ENCODE assay signal across 22 cellular contexts in the genomic region with DNA sequence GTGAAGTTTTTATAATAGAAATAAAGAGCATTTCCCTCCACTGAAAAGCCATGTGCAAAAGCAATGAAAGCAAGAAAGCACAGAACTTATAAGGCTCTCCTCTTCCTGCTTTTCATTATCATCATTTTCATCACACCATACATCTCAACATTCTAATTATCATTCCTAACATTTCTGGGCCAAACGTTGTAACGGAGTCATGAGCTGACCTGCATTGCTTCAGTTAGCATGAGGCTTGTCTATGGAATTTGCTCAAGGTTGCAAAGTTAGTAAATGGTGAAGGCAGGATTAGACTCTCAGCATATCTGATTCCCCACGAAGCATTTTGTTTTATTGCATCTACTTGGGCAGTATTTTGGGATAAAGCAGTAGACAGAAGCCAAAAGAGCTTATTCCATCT. TPM values are rescaled to one million over a fixed set of nuclear protein-coding genes. Genes with fewer than 3 reads are reported as not detected.
DNase-seq lines count a peak whose midpoint lies in the region; ATAC-seq, FAIRE-seq and TF ChIP-seq lines count a peak whose summit lies in the region.
"Had no signal": no experiment of that assay in that cellular context is flagged by ENCODE, and none has a peak within 500 bp of the region (broad histone marks: within the 10 kb centered on the region; RNA-seq: fewer than 3 reads in every experiment).

No MANE protein-coding gene starts in this region.

- H3K36me3 ChIP-seq in BJ (ENCODE audit: control insufficient read depth, insufficient read depth, low read length) (no peaks in the 10 kb centered on the region), small intestine (ENCODE audit: control insufficient read depth in 2 of 2, insufficient read depth in 2 of 2, low read length in 2 of 2) (peaks cover 0 to 5% of the 10 kb centered on the region in 2 donors), pancreas (no peaks in the 10 kb centered on the region)

- peaks cover 4 to 5% of the 10 kb centered on the region in 2 donors for H3K4me1 ChIP-seq in small intestine (ENCODE audit: control insufficient read depth in 2 of 2, insufficient read depth in 1 of 2, low read depth in 1 of 2, low read length in 1 of 2)
- H3K4me1 ChIP-seq in pancreas, result peaks cover 0 to 3% (median 0%) of the 10 kb centered on the region in 3 donors
- H3K4me1 ChIP-seq: foreskin keratinocyte had no signal

- TF ChIP-seq CTCF in BJ (IDR thresholded peaks at IDR 0.05; ENCODE audit: insufficient read depth, low read depth, low read length), result no peak
- TF ChIP-seq CTCF in pancreas (IDR thresholded peaks at IDR 0.05), result no peak

- peak overlapping the region in 1 of 2 donors; percentile 24 for H3K27ac ChIP-seq in small intestine (ENCODE audit: low read depth in 1 of 2, low read length in 1 of 2)
- no peak overlapping the region for H3K27ac ChIP-seq in pancreas
- H3K27ac ChIP-seq: foreskin keratinocyte, hepatocyte had no signal

- H3K27me3 ChIP-seq in BJ (ENCODE audit: control insufficient read depth, insufficient read depth, low read length) (no peaks in the 10 kb centered on the region), small intestine (ENCODE audit: control insufficient read depth in 2 of 2, insufficient read depth in 2 of 2, low read length in 2 of 2) (no peaks in the 10 kb centered on the region), pancreas (no peaks in the 10 kb centered on the region)
- H3K27me3 ChIP-seq: foreskin keratinocyte, hepatocyte had no signal

- DNase-seq in BJ (ENCODE audit: low read depth) (peak; percentile 12), HS-5 (ENCODE audit: low read depth) (peak; percentile 70), fibroblast of gingiva (ENCODE audit: low read depth) (peak; percentile 37), small intestine (peak; percentile 32), NCI-H345 treated with DMSO at 0.1 percent for 48 hours (lab: John Stamatoyannopoulos, UW; ENCODE audit: unreplicated experiment) (no peak), pancreas (no peak)
- DNase-seq: activated CD4-positive, alpha-beta T cell treated with anti-CD3 and anti-CD28 coated beads, Interleukin-2, amount 50 U/mL, for 4 hours; activated CD8-positive, alpha-beta memory T cell treated with anti-CD3 and anti-CD28 coated beads, Interleukin-2, amount 50 U/mL, for 48 hours; activated effector memory CD4-positive, alpha-beta T cell treated with anti-CD3 and anti-CD28 coated beads, Interleukin-2, amount 50 U/mL, for 16 hours; DMS79; KBM-7; NCI-H2171 treated with DMSO at 0.1 percent for 48 hours; NCI-H526 treated with DMSO at 0.1 percent for 48 hours; stimulated activated CD4-positive, alpha-beta T cell treated with anti-CD3 and anti-CD28 coated beads, Interleukin-1b, Interleukin-23, amount 100 ng/mL, for 48 hours; T-helper 2 cell had no signal

- POLR2A ChIA-PET in BJ (lab: Charles Lee), result no interaction called here

- no peak for FAIRE-seq in small intestine (lab: Jason Lieb, UNC)
- no peak for FAIRE-seq in pancreas (lab: Jason Lieb, UNC)
- FAIRE-seq: endothelial cell of umbilical vein had no signal

- WGBS in small intestine, 3 donors, result 29 to 52% (median 42%) methylated on average over 3 of the region's 3 CpGs
- WGBS in pancreas, 2 donors, result 38 to 47% methylated on average over 3 of the region's 3 CpGs

- no peaks in the 10 kb centered on the region for H3K9me3 ChIP-seq in small intestine (ENCODE audit: control insufficient read depth, low read depth)
- H3K9me3 ChIP-seq in pancreas, result no peaks in the 10 kb centered on the region

- no peak for ATAC-seq in GM21786 (IDR thresholded peaks at IDR 0.05; ENCODE audit: unreplicated experiment)
- no peak for ATAC-seq in pancreas
- ATAC-seq: foreskin keratinocyte; stimulated activated effector memory CD8-positive, alpha-beta T cell treated with anti-CD3 and anti-CD28 coated beads, Interleukin-12 subunit alpha, Interleukin-12 subunit beta, amount 100 ng/mL, for 72 hours had no signal

- CTCF ChIA-PET in BJ (lab: Yijun Ruan, JAX), result interaction anchor here (1.0 to 1.1 kb wide), 2 partner anchors 12 to 57 kb away, joined by 3 to 4 read pairs; no protein-coding TSS in a partner anchor

- H3K4me3 ChIP-seq in BJ (ENCODE audit: low read depth, low read length), result no peak overlapping the region
- no peak overlapping the region for H3K4me3 ChIP-seq in small intestine (ENCODE audit: low read depth in 1 of 2, low read length in 2 of 2)
- H3K4me3 ChIP-seq in pancreas, result no peak overlapping the region
- H3K4me3 ChIP-seq: hepatocyte had no signal

- intact Hi-C loops in pancreas (cut with DNase I), result no loop called here

RNA-seq across cellular contexts. Expression of gene SCIN, which starts 11.4 kb away (rescaled TPM):
- polyA plus RNA-seq in BJ (2011; rRNA removed) (0.06 and 0.17 TPM in 2 replicates), small intestine (10 to 100 TPM in 2 of 3 donors, 1 to 10 TPM in 1; 4.0 to 61.1 (median 38.4) TPM), pancreas (1 to 10 TPM in 1 of 2 donors, under 1 TPM in 1; 0.61 to 3.3 TPM)
- polyA minus RNA-seq in BJ (2011; rRNA and poly(A)+ RNA removed), result 0.05 and 0.09 TPM in 2 replicates
- total RNA-seq in pancreas, result 1 to 10 TPM in 3 of 6 donors, under 1 TPM in 3; 0.39 to 6.1 (median 1.1) TPM
- total RNA-seq: cardiac septum, RPMI7951 had no signal
- polyA plus RNA-seq: foreskin keratinocyte had no signal

Comparison
In these comparisons a context has a peak if more than half of its experiments do, and no peak if none do; other contexts are left out.
1. DNase-seq: peak in BJ (single experiment), HS-5 (single experiment), fibroblast of gingiva (single experiment) and small intestine (single experiment); none in NCI-H345 treated with DMSO at 0.1 percent for 48 hours (single experiment) and pancreas (0 of 6).